8 cellular contexts compared by ENCODE assay signal in the genomic region with DNA sequence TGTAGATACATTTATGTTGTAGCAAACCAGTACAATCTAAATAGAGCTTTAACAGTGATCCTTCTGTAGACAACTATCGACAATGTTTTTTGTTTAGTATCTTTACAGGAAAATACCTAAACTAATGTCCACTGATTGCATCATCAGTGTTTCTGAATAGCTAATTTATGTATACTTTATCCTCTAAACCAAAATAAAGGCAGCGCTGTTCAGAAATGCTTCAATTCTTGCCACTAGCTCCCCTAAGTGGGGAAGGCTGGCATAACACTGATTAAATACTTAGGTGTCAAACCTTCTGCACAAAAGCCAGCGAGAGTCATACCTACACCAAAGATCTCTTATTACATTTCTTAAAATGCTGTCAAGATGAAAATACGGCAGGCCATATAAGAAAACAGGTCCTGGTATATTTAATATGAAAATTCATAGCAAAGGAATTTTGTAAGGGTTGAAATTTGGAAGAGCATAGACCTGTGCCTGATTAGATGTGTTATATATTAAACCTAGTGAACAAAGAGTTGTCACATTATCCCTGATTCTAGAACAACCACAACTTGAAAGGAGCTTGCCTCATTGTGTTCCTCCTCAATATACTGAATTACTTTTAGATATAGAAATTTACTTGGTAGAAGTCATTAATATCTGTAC.
DNase-seq lines count a peak whose midpoint lies in the region; ATAC-seq and TF ChIP-seq lines count a peak whose summit lies in the region.

No MANE protein-coding gene starts in this region.

- POLR2A ChIA-PET in CD4-positive, alpha-beta memory T cell (lab: Charles Lee; ENCODE audit: partially characterized antibody), result no interaction called here

- intact Hi-C loops in CD4-positive, alpha-beta memory T cell (cut with micrococcal nuclease), result no loop called here

- no peaks in the 10 kb centered on the region for H3K4me1 Mint-ChIP-seq in CD4-positive, alpha-beta memory T cell

- TF ChIP-seq CTCF in GM12875 (IDR thresholded peaks at IDR 0.05; ENCODE audit: borderline replicate concordance, insufficient read depth, low read depth, low read length), result peak; percentile 45; the same call in 1 of the 2 replicates
- TF ChIP-seq CTCF in epithelial cell of esophagus (IDR thresholded peaks at IDR 0.05; ENCODE audit: insufficient read depth, low read depth, low read length, missing control alignments), result peak; percentile 79

- CTCF ChIA-PET in CD4-positive, alpha-beta memory T cell (lab: Charles Lee; ENCODE audit: partially characterized antibody), result no interaction called here

- H3K27ac ChIP-seq in CD4-positive, alpha-beta memory T cell (ENCODE audit: low read depth, low read length), result no peak overlapping the region

- H3K36me3 ChIP-seq in CD4-positive, alpha-beta memory T cell (ENCODE audit: insufficient read depth, low read length), result no peaks in the 10 kb centered on the region

- ATAC-seq in GM21447 (IDR thresholded peaks at IDR 0.05; ENCODE audit: unreplicated experiment) (no peak), GM21737 (IDR thresholded peaks at IDR 0.05; ENCODE audit: unreplicated experiment) (no peak)

- H3K27me3 Mint-ChIP-seq in CD4-positive, alpha-beta memory T cell, result no peaks in the 10 kb centered on the region

- peaks cover 0 to 2% (median 0%) of the 10 kb centered on the region in 8 donors for H3K9me3 Mint-ChIP-seq in CD4-positive, alpha-beta memory T cell

- no peak overlapping the region for H3K4me3 ChIP-seq in GM12875 (ENCODE audit: low read depth, low read length)
- H3K4me3 ChIP-seq in epithelial cell of esophagus (ENCODE audit: low read length), result no peak overlapping the region
- no peak overlapping the region for H3K4me3 ChIP-seq in CD4-positive, alpha-beta memory T cell (ENCODE audit: low read length in 2 of 2)

- H3K4me3 Mint-ChIP-seq in CD4-positive, alpha-beta memory T cell, result no peak overlapping the region

- no peaks in the 10 kb centered on the region for H3K4me1 ChIP-seq in CD4-positive, alpha-beta memory T cell (ENCODE audit: insufficient read depth, low read length)

- DNase-seq in HCEC 1CT (peak; percentile 25), NCI-H526 (lab: John Stamatoyannopoulos, UW) (peak; percentile 3 to 61), epithelial cell of esophagus (ENCODE audit: low read depth) (peak; percentile 60), HuH-7.5 (ENCODE audit: low spot score) (no peak)
- DNase-seq in CD4-positive, alpha-beta memory T cell, result no peak

- no peak overlapping the region for H3K27ac Mint-ChIP-seq in CD4-positive, alpha-beta memory T cell

- H3K27me3 ChIP-seq in CD4-positive, alpha-beta memory T cell (ENCODE audit: insufficient read depth, low read length), result no peaks in the 10 kb centered on the region

- H3K9me3 ChIP-seq in CD4-positive, alpha-beta memory T cell (ENCODE audit: control insufficient read depth in 1 of 2, low read length in 2 of 2), result no peaks in the 10 kb centered on the region

- H3K36me3 Mint-ChIP-seq in CD4-positive, alpha-beta memory T cell, result no peaks in the 10 kb centered on the region

Comparison
In these comparisons a context has a peak if more than half of its experiments do, and no peak if none do; other contexts are left out.
1. DNase-seq: peak in HCEC 1CT (single experiment), NCI-H526 (2 of 2) and epithelial cell of esophagus (single experiment); none in CD4-positive, alpha-beta memory T cell (0 of 5) and HuH-7.5 (single experiment).